Comparison of ENCODE assay signal across 8 cellular contexts in genomic region chr11:73334244-73335203, GRCh38. TPM values are rescaled to one million over a fixed set of nuclear protein-coding genes. Genes with fewer than 3 reads are reported as not detected.
DNase-seq lines count a peak whose midpoint lies in the region; ATAC-seq, FAIRE-seq and TF ChIP-seq lines count a peak whose summit lies in the region.

No MANE protein-coding gene starts in this region.

- no peak for FAIRE-seq in D721Med (lab: Jason Lieb, UNC)

- DNase-seq in D721Med (ENCODE audit: insufficient read length, low spot score) (no peak), RPMI7951 (ENCODE audit: low read depth) (peak; percentile 93), fibroblast of pulmonary artery (ENCODE audit: low read depth) (peak; percentile 85), posterior vena cava (ENCODE audit: low spot score) (peak; percentile 95), NCI-H1048 (lab: John Stamatoyannopoulos, UW) (no peak), T-cell (no peak), natural killer cell (no peak)
- no peak for DNase-seq in activated CD4-positive, alpha-beta T cell treated with anti-CD3 and anti-CD28 coated beads, Interleukin-2, amount 10 ng/mL, durations not matched to agents 24 days and 14 days

- no peak overlapping the region for H3K4me3 Mint-ChIP-seq in T-cell
- H3K4me3 Mint-ChIP-seq in natural killer cell, result no peak overlapping the region
- H3K4me3 Mint-ChIP-seq in activated CD4-positive, alpha-beta T cell treated with anti-CD3 and anti-CD28 coated beads, Interleukin-2, amount 10 ng/mL, durations not matched to agents 24 days and 14 days, result no peak overlapping the region

- POLR2A ChIA-PET in T-cell (lab: Charles Lee), result no interaction called here

- H3K36me3 Mint-ChIP-seq in T-cell (no peaks in the 10 kb centered on the region), natural killer cell (no peaks in the 10 kb centered on the region)
- H3K36me3 Mint-ChIP-seq in activated CD4-positive, alpha-beta T cell treated with anti-CD3 and anti-CD28 coated beads, Interleukin-2, amount 10 ng/mL, durations not matched to agents 24 days and 14 days (ENCODE audit: low read depth), result no peaks in the 10 kb centered on the region

- no peak overlapping the region for H3K4me3 ChIP-seq in fibroblast of pulmonary artery (replicated peaks; ENCODE audit: low read depth, low read length)

- intact Hi-C loops in posterior vena cava (cut with DNase I) (loop anchor here (2.0 to 5.0 kb wide), 2 partner anchors 26 to 37 kb away; partner anchors contain the start of gene ARHGEF17 (in 2 of the 2)), natural killer cell (cut with micrococcal nuclease) (loop anchor here (1.0 to 2.0 kb wide), 3 partner anchors 27 to 144 kb away; no protein-coding TSS in a partner anchor)
- intact Hi-C loops in activated CD4-positive, alpha-beta T cell treated with anti-CD3 and anti-CD28 coated beads, Interleukin-2, amount 10 ng/mL, durations not matched to agents 24 days and 14 days (cut with micrococcal nuclease), result loop anchor here (1.0 kb wide), 2 partner anchors 27 to 39 kb away; no protein-coding TSS in a partner anchor

- H3K4me1 Mint-ChIP-seq in T-cell, result no peaks in the 10 kb centered on the region
- H3K4me1 Mint-ChIP-seq in natural killer cell, result no peaks in the 10 kb centered on the region
- H3K4me1 Mint-ChIP-seq in activated CD4-positive, alpha-beta T cell treated with anti-CD3 and anti-CD28 coated beads, Interleukin-2, amount 10 ng/mL, durations not matched to agents 24 days and 14 days, result no peaks in the 10 kb centered on the region

- H3K9me3 Mint-ChIP-seq in T-cell (no peaks in the 10 kb centered on the region), natural killer cell (no peaks in the 10 kb centered on the region)
- H3K9me3 Mint-ChIP-seq in activated CD4-positive, alpha-beta T cell treated with anti-CD3 and anti-CD28 coated beads, Interleukin-2, amount 10 ng/mL, durations not matched to agents 24 days and 14 days, result no peaks in the 10 kb centered on the region

- ATAC-seq in T-cell (replicated peaks in 1 of 4) (no peak), natural killer cell (no peak)

- CTCF ChIA-PET in T-cell (lab: Charles Lee), result interaction anchor here (0.6 to 1.9 kb wide), 15 partner anchors 11 to 808 kb away, joined by 3 to 10 read pairs (median 4); partner anchors contain the start of gene ARHGEF17 (in 1 of the 2)

- peak; percentile 11 for TF ChIP-seq CTCF in D721Med (IDR thresholded peaks at IDR 0.05; ENCODE audit: insufficient read depth, missing control alignments)
- no peak for TF ChIP-seq CTCF in fibroblast of pulmonary artery (IDR thresholded peaks at IDR 0.05; ENCODE audit: low read length, missing control alignments)
- TF ChIP-seq CTCF in natural killer cell (IDR thresholded peaks at IDR 0.05), result no peak

- no peak overlapping the region for H3K27ac Mint-ChIP-seq in T-cell
- H3K27ac Mint-ChIP-seq in natural killer cell, result no peak overlapping the region
- no peak overlapping the region for H3K27ac Mint-ChIP-seq in activated CD4-positive, alpha-beta T cell treated with anti-CD3 and anti-CD28 coated beads, Interleukin-2, amount 10 ng/mL, durations not matched to agents 24 days and 14 days

- H3K27me3 Mint-ChIP-seq in T-cell (peaks cover 0 to 4% of the 10 kb centered on the region in 2 donors), natural killer cell (ENCODE audit: low read depth in 2 of 2) (peaks cover 0 to 3% of the 10 kb centered on the region in 2 donors)
- peaks cover 7% of the 10 kb centered on the region for H3K27me3 Mint-ChIP-seq in activated CD4-positive, alpha-beta T cell treated with anti-CD3 and anti-CD28 coated beads, Interleukin-2, amount 10 ng/mL, durations not matched to agents 24 days and 14 days

RNA-seq across cellular contexts. Expression of gene ARHGEF17, which starts 26.4 kb away (rescaled TPM):
- total RNA-seq in RPMI7951 (2014; rRNA removed; shearing (Covaris generic)), result 9.1 and 9.4 TPM in 2 replicates
- 10 to 100 TPM; 88.6 to 99.1 TPM for total RNA-seq in posterior vena cava
- total RNA-seq in T-cell, result 1 to 10 TPM in 1 of 5 donors, under 1 TPM in 4; 0.23 to 1.0 (median 0.49) TPM
- total RNA-seq in natural killer cell, result under 1 TPM; 0.02 to 0.88 (median 0.50) TPM
- total RNA-seq in activated CD4-positive, alpha-beta T cell treated with anti-CD3 and anti-CD28 coated beads, Interleukin-2, amount 10 ng/mL, durations not matched to agents 24 days and 14 days, result 0.05 TPM in 1 of 2 replicates, not detected in the other

RNA-seq across cellular contexts. Expression of gene RELT, which starts 41.7 kb away (rescaled TPM):
- total RNA-seq in RPMI7951 (2014; rRNA removed; shearing (Covaris generic)), result 4.2 and 5.1 TPM in 2 replicates
- total RNA-seq in posterior vena cava (10 to 100 TPM in 1 of 2 donors, 1 to 10 TPM in 1; 6.3 to 10.8 TPM), T-cell (100 to 1,000 TPM in 1 of 5 donors, 10 to 100 TPM in 4; 15.6 to 113 (median 19.9) TPM), natural killer cell (100 to 1,000 TPM; 132 to 264 (median 151) TPM)
- total RNA-seq in activated CD4-positive, alpha-beta T cell treated with anti-CD3 and anti-CD28 coated beads, Interleukin-2, amount 10 ng/mL, durations not matched to agents 24 days and 14 days, result 35.0 and 38.5 TPM in 2 replicates

Comparison
In these comparisons a context has a peak if more than half of its experiments do, and no peak if none do; other contexts are left out.
1. DNase-seq: peak in RPMI7951 (single experiment), fibroblast of pulmonary artery (single experiment) and posterior vena cava (single experiment); none in D721Med (single experiment), NCI-H1048 (single experiment), T-cell (0 of 34), natural killer cell (single experiment) and activated CD4-positive, alpha-beta T cell treated with anti-CD3 and anti-CD28 coated beads, Interleukin-2, amount 10 ng/mL, durations not matched to agents 24 days and 14 days (single experiment).